Comparison of ENCODE assay signal across 8 cellular contexts in the genomic region with DNA sequence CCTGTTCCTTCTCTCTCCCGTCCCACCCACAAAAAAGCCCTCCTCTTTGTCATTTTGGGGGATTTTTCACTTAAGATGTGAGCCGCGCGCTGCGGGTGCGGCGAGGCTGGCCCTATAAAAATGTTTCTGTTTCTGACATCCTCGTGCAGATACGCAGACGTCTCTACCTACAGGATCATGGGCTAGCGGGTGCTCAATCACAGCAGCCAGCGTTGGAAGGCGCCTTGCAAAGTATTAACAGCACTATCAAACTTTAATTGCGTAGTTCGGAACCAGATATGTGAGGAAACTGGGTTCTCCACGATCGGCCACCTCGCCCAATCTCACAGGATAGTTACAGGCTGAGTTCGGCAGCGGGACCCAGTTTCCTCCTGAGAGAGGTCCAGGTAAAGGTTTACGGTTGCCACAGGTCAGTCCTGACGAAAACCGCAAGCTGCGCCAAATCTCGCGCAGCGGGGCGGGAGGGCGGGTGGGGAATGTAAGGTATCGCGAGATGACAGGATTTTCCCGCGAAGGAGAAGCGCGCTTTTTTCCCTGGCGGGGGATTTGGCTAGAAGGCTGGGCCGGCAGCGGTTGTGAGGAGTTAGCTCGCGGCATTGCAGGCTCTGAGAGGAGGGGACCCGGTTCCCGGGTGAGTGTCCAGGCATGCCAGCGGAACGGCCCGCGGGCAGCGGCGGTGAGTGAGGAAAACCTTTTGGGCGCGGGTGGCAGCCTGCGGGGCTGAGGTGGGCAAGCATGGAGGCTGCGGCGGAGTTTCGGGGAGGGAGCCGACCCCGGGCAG. TPM values are rescaled to one million over a fixed set of nuclear protein-coding genes. Genes with fewer than 3 reads are reported as not detected.
DNase-seq lines count a peak whose midpoint lies in the region; ATAC-seq, FAIRE-seq and TF ChIP-seq lines count a peak whose summit lies in the region.

A gene (plus strand): TSS at position 512 of the 781 bp plus-strand sequence. CDS start 134 bp downstream, at position 646.

- no peaks in the 10 kb centered on the region for H3K9me3 Mint-ChIP-seq in Calu3 (ENCODE audit: low read depth, unreplicated experiment)

- H3K4me1 Mint-ChIP-seq in Calu3 (ENCODE audit: low read depth, unreplicated experiment), result peaks cover 7% of the 10 kb centered on the region

- dilution Hi-C loops in endothelial cell of umbilical vein (cut with MboI; ENCODE audit: extremely low pct_ligation_motif_present, low sequenced_read_pairs), result no loop called here

- H2AFZ ChIP-seq in endothelial cell of umbilical vein (ENCODE audit: low read depth, low read length), result peak within 1 kb of the TSS; percentile 91

- peaks cover 18% of the 10 kb centered on the region for H3K36me3 Mint-ChIP-seq in Calu3 (ENCODE audit: insufficient read depth, unreplicated experiment)

- H3K9me3 ChIP-seq in endothelial cell of umbilical vein (replicated peaks; ENCODE audit: control insufficient read depth, insufficient read depth, low read length), result no peaks in the 10 kb centered on the region

- ATAC-seq in GM21381 (IDR thresholded peaks at IDR 0.05; ENCODE audit: unreplicated experiment), result peak; percentile 74

- no peak for TF ChIP-seq POLR2A in endothelial cell of umbilical vein (IDR thresholded peaks at IDR 0.05; ENCODE audit: low read depth, low read length)

- peak within 1 kb of the TSS; percentile 57 for H3K27ac ChIP-seq in endothelial cell of umbilical vein (ENCODE audit: insufficient read depth, low read depth, low read length)

- peak within 1 kb of the TSS; percentile 82 for H3K27ac Mint-ChIP-seq in Calu3 (ENCODE audit: unreplicated experiment)

- H3K79me2 ChIP-seq in endothelial cell of umbilical vein (ENCODE audit: control insufficient read depth, insufficient read depth, low read length), result peaks cover 38% of the 10 kb centered on the region

- CTCF ChIA-PET in Calu3 (lab: Charles Lee) (interaction anchor here (0.7 kb wide), 1 partner anchor 191 kb away, joined by 3 read pairs; no protein-coding TSS in a partner anchor), endothelial cell of umbilical vein (lab: Charles Lee) (interaction anchor here (0.6 to 1.3 kb wide), 4 partner anchors 9 to 101 kb away, joined by 3 to 6 read pairs (median 4); no protein-coding TSS in a partner anchor)

- no peak for TF ChIP-seq CTCF in Calu3 (IDR thresholded peaks at IDR 0.05; ENCODE audit: unreplicated experiment)
- no peak for TF ChIP-seq CTCF in endothelial cell of umbilical vein (IDR thresholded peaks at IDR 0.05; ENCODE audit: extremely low read depth in 1 of 2, insufficient read depth in 1 of 2, low read depth in 1 of 2, low read length in 2 of 2)

- H3K4me3 Mint-ChIP-seq in Calu3 (ENCODE audit: low read depth, unreplicated experiment), result peak within 1 kb of the TSS; percentile 100

- no peaks in the 10 kb centered on the region for H3K9me1 ChIP-seq in endothelial cell of umbilical vein (replicated peaks; ENCODE audit: control insufficient read depth, extremely low read depth, insufficient read depth, low read length)

- H3K4me1 ChIP-seq in endothelial cell of umbilical vein (ENCODE audit: control insufficient read depth, extremely low read depth, insufficient read depth, low read length), result peaks cover 19% of the 10 kb centered on the region

- no peaks in the 10 kb centered on the region for H3K27me3 ChIP-seq in endothelial cell of umbilical vein (ENCODE audit: control insufficient read depth in 2 of 2, insufficient read depth in 2 of 2, low read length in 2 of 2)

- H3K27me3 Mint-ChIP-seq in Calu3 (ENCODE audit: unreplicated experiment), result no peaks in the 10 kb centered on the region

- DNase-seq in Calu3, result peak; percentile 70
- DNase-seq in HT1080 (ENCODE audit: low read depth), result peak; percentile 78
- peak; percentile 72 for DNase-seq in NOMO-1 treated with dmso at 0.1 percent for 144 hours (lab: John Stamatoyannopoulos, UW; ENCODE audit: unreplicated experiment)
- DNase-seq in activated CD8-positive, alpha-beta memory T cell treated with anti-CD3 and anti-CD28 coated beads, Interleukin-2, amount 50 U/mL, for 1 hour (ENCODE audit: extremely low read depth), result peak; percentile 27
- peak; percentile 90 for DNase-seq in endothelial cell of umbilical vein (ENCODE audit: low read depth, low spot score)
- peak; percentile 51 for DNase-seq in middle frontal gyrus (ENCODE audit: extremely low spot score, low spot score)
- peak; percentile 68 to 71 for DNase-seq in stimulated activated CD8-positive, alpha-beta memory T cell treated with anti-CD3 and anti-CD28 coated beads, Interleukin-15, amount 100 ng/mL, for 48 hours (ENCODE audit: low read depth in 2 of 2)

- H4K20me1 ChIP-seq in endothelial cell of umbilical vein (replicated peaks; ENCODE audit: control insufficient read depth, extremely low read depth, insufficient read depth, low read length), result no peaks in the 10 kb centered on the region

- H3K36me3 ChIP-seq in endothelial cell of umbilical vein (ENCODE audit: control insufficient read depth in 2 of 2, extremely low read depth in 1 of 2, insufficient read depth in 2 of 2, low read length in 2 of 2), result no peaks in the 10 kb centered on the region

- intact Hi-C loops in Calu3 (cut with micrococcal nuclease; ENCODE audit: unreplicated experiment) (no loop called here), endothelial cell of umbilical vein (cut with micrococcal nuclease) (loop anchor here (1.0 to 10.0 kb wide), 4 partner anchors 58 to 841 kb away; a partner anchor contains a TSS)

- BruUV-seq in Calu3 (replicated peaks; lab: Mats Ljungman, UMichigan) (no TSS peak), endothelial cell of umbilical vein (replicated peaks; lab: Mats Ljungman, UMichigan) (no TSS peak)

- POLR2A ChIA-PET in endothelial cell of umbilical vein (lab: Charles Lee), result interaction anchor here (0.6 to 1.4 kb wide), 2 partner anchors 30 to 142 kb away, joined by 3 read pairs; no protein-coding TSS in a partner anchor

- FAIRE-seq in endothelial cell of umbilical vein (lab: Jason Lieb, UNC), result peak; percentile 37

- peak within 1 kb of the TSS; percentile 93 for H3K9ac ChIP-seq in endothelial cell of umbilical vein (replicated peaks; ENCODE audit: extremely low read depth, insufficient read depth, low read length)

- peak within 1 kb of the TSS; percentile 95 for H3K4me2 ChIP-seq in endothelial cell of umbilical vein (ENCODE audit: insufficient read depth, low read length)

- peak within 1 kb of the TSS; percentile 84 to 88 (median 86) for H3K4me3 ChIP-seq in endothelial cell of umbilical vein (replicated peaks in 1 of 3; ENCODE audit: insufficient read depth in 1 of 3, low read depth in 1 of 3, low read length in 3 of 3)

TF ChIP-seq in endothelial cell of umbilical vein, 7 proteins besides CTCF, POLR2A, EP300 and RAD21:
- no peak for TF ChIP-seq JUN (IDR thresholded peaks at IDR 0.05; ENCODE audit: borderline replicate concordance, insufficient read depth, insufficient read length, low read depth)
- TF ChIP-seq FOS (IDR thresholded peaks at IDR 0.05; ENCODE audit: borderline replicate concordance, insufficient read depth, low read length), result no peak
- TF ChIP-seq POLR2AphosphoS5 (IDR thresholded peaks at IDR 0.05; ENCODE audit: insufficient read depth, low read depth, low read length), result no peak
- TF ChIP-seq MYC (IDR thresholded peaks at IDR 0.05; ENCODE audit: low read depth, low read length), result no peak
- TF ChIP-seq GATA2 (IDR thresholded peaks at IDR 0.05; ENCODE audit: insufficient read depth, insufficient read length, low read depth, low read length), result no peak
- TF ChIP-seq, protein P1, sequence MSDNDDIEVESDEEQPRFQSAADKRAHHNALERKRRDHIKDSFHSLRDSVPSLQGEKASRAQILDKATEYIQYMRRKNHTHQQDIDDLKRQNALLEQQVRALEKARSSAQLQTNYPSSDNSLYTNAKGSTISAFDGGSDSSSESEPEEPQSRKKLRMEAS (IDR thresholded peaks at IDR 0.05; ENCODE audit: insufficient read depth, insufficient read length), result no peak

RNA-seq across cellular contexts. Expression of the gene that starts here (rescaled TPM):
- total RNA-seq in Calu3 (2022), result 53.5 and 63.3 TPM in 2 replicates
- total RNA-seq in HT1080 (2014; rRNA removed; shearing (Covaris generic)), result 92.2 and 108 TPM in 2 replicates
- polyA plus RNA-seq in HT1080 (2015; cell fraction: cytosol; rRNA removed), result 26.4 and 27.6 TPM in 2 replicates
- polyA plus RNA-seq in HT1080 (2015; cell fraction: nucleus; rRNA removed), result 73.1 and 82.3 TPM in 2 replicates
- total RNA-seq in endothelial cell of umbilical vein, result 72.6 and 85.5 TPM in 2 replicates
- 17.4 and 24.7 TPM in 2 replicates for polyA plus RNA-seq in endothelial cell of umbilical vein
- 23.3 and 26.3 TPM in 2 replicates for polyA plus RNA-seq in endothelial cell of umbilical vein (2011; cell fraction: cytosol; rRNA removed)
- polyA plus RNA-seq in endothelial cell of umbilical vein (2011; cell fraction: nucleus; rRNA removed), result 58.7 and 101 TPM in 2 replicates
- 13.0 and 22.5 TPM in 2 replicates for polyA plus RNA-seq in endothelial cell of umbilical vein (2012)
- 36.3 and 37.4 TPM in 2 replicates for polyA minus RNA-seq in endothelial cell of umbilical vein
- 61.9 TPM for polyA minus RNA-seq in endothelial cell of umbilical vein (2011; cell fraction: cytosol; rRNA and poly(A)+ RNA removed)
- polyA minus RNA-seq in endothelial cell of umbilical vein (2011; cell fraction: nucleus; rRNA and poly(A)+ RNA removed), result 64.0 and 94.4 TPM in 2 replicates

Comparison
In these comparisons a context has a peak if more than half of its experiments do, and no peak if none do; other contexts are left out.
1. Peak in every context shown above with its lines: DNase-seq, ATAC-seq, H3K4me3 ChIP-seq and H3K27ac ChIP-seq.
2. DNase-seq: peak in every context shown above with its lines; median percentile 90 in endothelial cell of umbilical vein; 78 in HT1080; 72 in NOMO-1 treated with dmso at 0.1 percent for 144 hours; 70 in Calu3; 70 in stimulated activated CD8-positive, alpha-beta memory T cell treated with anti-CD3 and anti-CD28 coated beads, Interleukin-15, amount 100 ng/mL, for 48 hours; 51 in middle frontal gyrus; 27 in activated CD8-positive, alpha-beta memory T cell treated with anti-CD3 and anti-CD28 coated beads, Interleukin-2, amount 50 U/mL, for 1 hour.